In the genomic region with DNA sequence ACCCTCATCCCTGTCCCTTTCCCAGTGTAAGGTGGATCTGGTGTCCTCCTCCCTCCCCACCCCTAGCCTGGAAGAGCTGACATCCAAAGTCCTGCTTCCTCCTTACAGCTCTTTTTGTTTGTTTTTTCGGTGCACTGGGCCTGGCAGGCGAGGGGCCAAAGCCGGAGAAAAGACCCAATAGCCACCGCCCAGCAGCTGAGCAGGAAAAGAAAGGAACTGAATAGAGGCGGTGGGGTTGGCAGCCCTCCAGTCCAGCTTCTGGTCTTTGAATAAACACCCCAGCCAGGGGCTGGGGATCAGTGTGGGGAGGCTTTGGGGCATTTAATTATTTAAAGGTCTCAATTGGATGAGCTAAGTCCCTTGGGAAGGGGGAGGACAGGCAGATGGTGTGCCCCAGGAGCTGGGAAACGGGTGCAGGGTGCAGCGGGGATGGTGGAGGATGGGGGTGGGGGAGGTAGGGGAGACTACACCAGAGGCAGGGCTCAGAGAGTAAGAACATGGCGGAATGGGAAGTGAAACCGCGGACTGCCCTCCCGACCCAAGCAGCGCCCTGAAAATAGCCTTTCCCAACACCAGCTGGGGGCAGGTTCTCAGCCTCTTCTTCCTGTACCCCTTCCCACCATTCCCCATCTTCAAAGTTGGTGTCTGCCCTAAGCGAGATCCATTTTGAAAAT, we compare ENCODE assay signal across 1 cellular context.
TF ChIP-seq lines count a peak whose summit lies in the region.

No MANE protein-coding gene starts in this region.

TF ChIP-seq in GM12878, 131 proteins besides CTCF, POLR2A, EP300 and RAD21 (continued from another document and continues in another):
- TF ChIP-seq, protein P1, sequence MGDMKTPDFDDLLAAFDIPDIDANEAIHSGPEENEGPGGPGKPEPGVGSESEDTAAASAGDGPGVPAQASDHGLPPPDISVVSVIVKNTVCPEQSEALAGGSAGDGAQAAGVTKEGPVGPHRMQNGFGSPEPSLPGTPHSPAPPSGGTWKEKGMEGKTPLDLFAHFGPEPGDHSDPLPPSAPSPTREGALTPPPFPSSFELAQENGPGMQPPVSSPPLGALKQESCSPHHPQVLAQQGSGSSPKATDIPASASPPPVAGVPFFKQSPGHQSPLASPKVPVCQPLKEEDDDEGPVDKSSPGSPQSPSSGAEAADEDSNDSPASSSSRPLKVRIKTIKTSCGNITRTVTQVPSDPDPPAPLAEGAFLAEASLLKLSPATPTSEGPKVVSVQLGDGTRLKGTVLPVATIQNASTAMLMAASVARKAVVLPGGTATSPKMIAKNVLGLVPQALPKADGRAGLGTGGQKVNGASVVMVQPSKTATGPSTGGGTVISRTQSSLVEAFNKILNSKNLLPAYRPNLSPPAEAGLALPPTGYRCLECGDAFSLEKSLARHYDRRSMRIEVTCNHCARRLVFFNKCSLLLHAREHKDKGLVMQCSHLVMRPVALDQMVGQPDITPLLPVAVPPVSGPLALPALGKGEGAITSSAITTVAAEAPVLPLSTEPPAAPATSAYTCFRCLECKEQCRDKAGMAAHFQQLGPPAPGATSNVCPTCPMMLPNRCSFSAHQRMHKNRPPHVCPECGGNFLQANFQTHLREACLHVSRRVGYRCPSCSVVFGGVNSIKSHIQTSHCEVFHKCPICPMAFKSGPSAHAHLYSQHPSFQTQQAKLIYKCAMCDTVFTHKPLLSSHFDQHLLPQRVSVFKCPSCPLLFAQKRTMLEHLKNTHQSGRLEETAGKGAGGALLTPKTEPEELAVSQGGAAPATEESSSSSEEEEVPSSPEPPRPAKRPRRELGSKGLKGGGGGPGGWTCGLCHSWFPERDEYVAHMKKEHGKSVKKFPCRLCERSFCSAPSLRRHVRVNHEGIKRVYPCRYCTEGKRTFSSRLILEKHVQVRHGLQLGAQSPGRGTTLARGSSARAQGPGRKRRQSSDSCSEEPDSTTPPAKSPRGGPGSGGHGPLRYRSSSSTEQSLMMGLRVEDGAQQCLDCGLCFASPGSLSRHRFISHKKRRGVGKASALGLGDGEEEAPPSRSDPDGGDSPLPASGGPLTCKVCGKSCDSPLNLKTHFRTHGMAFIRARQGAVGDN (IDR thresholded peaks at IDR 0.05) = peak; percentile 72
- TF ChIP-seq, protein P2, sequence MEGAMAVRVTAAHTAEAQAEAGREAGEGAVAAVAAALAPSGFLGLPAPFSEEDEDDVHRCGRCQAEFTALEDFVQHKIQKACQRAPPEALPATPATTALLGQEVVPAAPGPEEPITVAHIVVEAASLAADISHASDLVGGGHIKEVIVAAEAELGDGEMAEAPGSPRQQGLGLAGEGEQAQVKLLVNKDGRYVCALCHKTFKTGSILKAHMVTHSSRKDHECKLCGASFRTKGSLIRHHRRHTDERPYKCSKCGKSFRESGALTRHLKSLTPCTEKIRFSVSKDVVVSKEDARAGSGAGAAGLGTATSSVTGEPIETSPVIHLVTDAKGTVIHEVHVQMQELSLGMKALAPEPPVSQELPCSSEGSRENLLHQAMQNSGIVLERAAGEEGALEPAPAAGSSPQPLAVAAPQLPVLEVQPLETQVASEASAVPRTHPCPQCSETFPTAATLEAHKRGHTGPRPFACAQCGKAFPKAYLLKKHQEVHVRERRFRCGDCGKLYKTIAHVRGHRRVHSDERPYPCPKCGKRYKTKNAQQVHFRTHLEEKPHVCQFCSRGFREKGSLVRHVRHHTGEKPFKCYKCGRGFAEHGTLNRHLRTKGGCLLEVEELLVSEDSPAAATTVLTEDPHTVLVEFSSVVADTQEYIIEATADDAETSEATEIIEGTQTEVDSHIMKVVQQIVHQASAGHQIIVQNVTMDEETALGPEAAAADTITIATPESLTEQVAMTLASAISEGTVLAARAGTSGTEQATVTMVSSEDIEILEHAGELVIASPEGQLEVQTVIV (IDR thresholded peaks at IDR 0.05; ENCODE audit: borderline replicate concordance, partially characterized antibody) = no peak
- TF ChIP-seq KLF5 (IDR thresholded peaks at IDR 0.05; ENCODE audit: partially characterized antibody) (no peak), IKZF2 (IDR thresholded peaks at IDR 0.05) (peak; percentile 90 to 92), JUND (IDR thresholded peaks at IDR 0.05; ENCODE audit: low read depth, low read length) (no peak), IRF4 (IDR thresholded peaks at IDR 0.05; ENCODE audit: low read depth, low read length) (peak; percentile 93), STAT3 (IDR thresholded peaks at IDR 0.05; ENCODE audit: low read depth, low read length) (0 out of 2 replicates have a peak, but pooled peaks have one; percentile 14), SRF (IDR thresholded peaks at IDR 0.05; ENCODE audit: low read depth in 2 of 2, low read length in 2 of 2) (no peak), ATF7 (IDR thresholded peaks at IDR 0.05; ENCODE audit: low read depth) (0 out of 2 replicates have a peak, but pooled peaks have one; percentile 11), SPI1 (IDR thresholded peaks at IDR 0.05; ENCODE audit: borderline replicate concordance, insufficient read depth, low read depth, low read length) (peak; percentile 97), POU2F2 (IDR thresholded peaks at IDR 0.05; ENCODE audit: borderline replicate concordance, low read depth, low read length) (peak; percentile 33; the same call in 1 of the 3 replicates), CHD1 (IDR thresholded peaks at IDR 0.05; ENCODE audit: low read depth, low read length) (0 out of 2 replicates have a peak, but pooled peaks have one; percentile 29), POLR2AphosphoS2 (IDR thresholded peaks at IDR 0.05; ENCODE audit: low read depth, low read length) (no peak), NFXL1 (IDR thresholded peaks at IDR 0.05; ENCODE audit: borderline replicate concordance) (no peak), HCFC1 (IDR thresholded peaks at IDR 0.05; ENCODE audit: low read length) (peak; percentile 7; the same call in 1 of the 2 replicates), MYC (IDR thresholded peaks at IDR 0.05; ENCODE audit: insufficient read depth, insufficient read length, insufficient replicate concordance, low read length, severe bottlenecking) (no peak), PML (IDR thresholded peaks at IDR 0.05; ENCODE audit: low read length) (no peak), EZH2 (IDR thresholded peaks at IDR 0.05; ENCODE audit: borderline replicate concordance, control insufficient read depth, low read depth, low read length) (no peak), RUNX3 (IDR thresholded peaks at IDR 0.05; ENCODE audit: low read length) (no peak), HDGF (IDR thresholded peaks at IDR 0.05) (no peak; the same call in 1 of the 2 replicates), ZNF274 (IDR thresholded peaks at IDR 0.05; ENCODE audit: insufficient read depth, insufficient read length) (no peak), SP1 (IDR thresholded peaks at IDR 0.05; ENCODE audit: low read depth, low read length) (peak; percentile 70), TBL1XR1 (IDR thresholded peaks at IDR 0.05; ENCODE audit: low read depth, low read length) (peak; percentile 59; the same call in 1 of the 2 replicates), NR2C1 (IDR thresholded peaks at IDR 0.05) (no peak), SREBF1 (IDR thresholded peaks at IDR 0.05; ENCODE audit: low read length) (no peak), PAX5 (IDR thresholded peaks at IDR 0.05; ENCODE audit: borderline replicate concordance, low read depth, low read length) (peak; percentile 72; the same call in 1 of the 2 replicates), RFX5 (IDR thresholded peaks at IDR 0.05; ENCODE audit: low read depth, low read length) (no peak), SMAD5 (IDR thresholded peaks at IDR 0.05; ENCODE audit: low read depth) (no peak), RAD51 (IDR thresholded peaks at IDR 0.05) (no peak), ZNF207 (IDR thresholded peaks at IDR 0.05; ENCODE audit: borderline replicate concordance) (no peak), ZNF384 (IDR thresholded peaks at IDR 0.05; ENCODE audit: borderline replicate concordance, low read depth, low read length) (no peak), SUZ12 (IDR thresholded peaks at IDR 0.05; ENCODE audit: unreplicated experiment) (no peak), NFIC (IDR thresholded peaks at IDR 0.05; ENCODE audit: low read depth, low read length) (no peak), IKZF1 (conservative IDR thresholded peaks at IDR 0.05) (peak; percentile 94), SMC3 (IDR thresholded peaks at IDR 0.05; ENCODE audit: borderline replicate concordance, low read length) (0 out of 2 replicates have a peak, but pooled peaks have one; percentile 0), YY1 (IDR thresholded peaks at IDR 0.05; ENCODE audit: low read depth, low read length) (peak; percentile 93), SREBF2 (IDR thresholded peaks at IDR 0.05; ENCODE audit: low read length) (no peak), FOXM1 (IDR thresholded peaks at IDR 0.05; ENCODE audit: low read depth, low read length) (no peak)
- TF ChIP-seq, protein P3, sequence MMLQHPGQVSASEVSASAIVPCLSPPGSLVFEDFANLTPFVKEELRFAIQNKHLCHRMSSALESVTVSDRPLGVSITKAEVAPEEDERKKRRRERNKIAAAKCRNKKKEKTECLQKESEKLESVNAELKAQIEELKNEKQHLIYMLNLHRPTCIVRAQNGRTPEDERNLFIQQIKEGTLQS (IDR thresholded peaks at IDR 0.05; ENCODE audit: borderline replicate concordance, extremely low read depth, low read depth, low read length) = no peak
- TF ChIP-seq, protein P4, sequence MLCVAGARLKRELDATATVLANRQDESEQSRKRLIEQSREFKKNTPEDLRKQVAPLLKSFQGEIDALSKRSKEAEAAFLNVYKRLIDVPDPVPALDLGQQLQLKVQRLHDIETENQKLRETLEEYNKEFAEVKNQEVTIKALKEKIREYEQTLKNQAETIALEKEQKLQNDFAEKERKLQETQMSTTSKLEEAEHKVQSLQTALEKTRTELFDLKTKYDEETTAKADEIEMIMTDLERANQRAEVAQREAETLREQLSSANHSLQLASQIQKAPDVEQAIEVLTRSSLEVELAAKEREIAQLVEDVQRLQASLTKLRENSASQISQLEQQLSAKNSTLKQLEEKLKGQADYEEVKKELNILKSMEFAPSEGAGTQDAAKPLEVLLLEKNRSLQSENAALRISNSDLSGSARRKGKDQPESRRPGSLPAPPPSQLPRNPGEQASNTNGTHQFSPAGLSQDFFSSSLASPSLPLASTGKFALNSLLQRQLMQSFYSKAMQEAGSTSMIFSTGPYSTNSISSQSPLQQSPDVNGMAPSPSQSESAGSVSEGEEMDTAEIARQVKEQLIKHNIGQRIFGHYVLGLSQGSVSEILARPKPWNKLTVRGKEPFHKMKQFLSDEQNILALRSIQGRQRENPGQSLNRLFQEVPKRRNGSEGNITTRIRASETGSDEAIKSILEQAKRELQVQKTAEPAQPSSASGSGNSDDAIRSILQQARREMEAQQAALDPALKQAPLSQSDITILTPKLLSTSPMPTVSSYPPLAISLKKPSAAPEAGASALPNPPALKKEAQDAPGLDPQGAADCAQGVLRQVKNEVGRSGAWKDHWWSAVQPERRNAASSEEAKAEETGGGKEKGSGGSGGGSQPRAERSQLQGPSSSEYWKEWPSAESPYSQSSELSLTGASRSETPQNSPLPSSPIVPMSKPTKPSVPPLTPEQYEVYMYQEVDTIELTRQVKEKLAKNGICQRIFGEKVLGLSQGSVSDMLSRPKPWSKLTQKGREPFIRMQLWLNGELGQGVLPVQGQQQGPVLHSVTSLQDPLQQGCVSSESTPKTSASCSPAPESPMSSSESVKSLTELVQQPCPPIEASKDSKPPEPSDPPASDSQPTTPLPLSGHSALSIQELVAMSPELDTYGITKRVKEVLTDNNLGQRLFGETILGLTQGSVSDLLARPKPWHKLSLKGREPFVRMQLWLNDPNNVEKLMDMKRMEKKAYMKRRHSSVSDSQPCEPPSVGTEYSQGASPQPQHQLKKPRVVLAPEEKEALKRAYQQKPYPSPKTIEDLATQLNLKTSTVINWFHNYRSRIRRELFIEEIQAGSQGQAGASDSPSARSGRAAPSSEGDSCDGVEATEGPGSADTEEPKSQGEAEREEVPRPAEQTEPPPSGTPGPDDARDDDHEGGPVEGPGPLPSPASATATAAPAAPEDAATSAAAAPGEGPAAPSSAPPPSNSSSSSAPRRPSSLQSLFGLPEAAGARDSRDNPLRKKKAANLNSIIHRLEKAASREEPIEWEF (IDR thresholded peaks at IDR 0.05; ENCODE audit: insufficient replicate concordance, low read depth, low read length) = peak; percentile 77
- TF ChIP-seq, protein P5, sequence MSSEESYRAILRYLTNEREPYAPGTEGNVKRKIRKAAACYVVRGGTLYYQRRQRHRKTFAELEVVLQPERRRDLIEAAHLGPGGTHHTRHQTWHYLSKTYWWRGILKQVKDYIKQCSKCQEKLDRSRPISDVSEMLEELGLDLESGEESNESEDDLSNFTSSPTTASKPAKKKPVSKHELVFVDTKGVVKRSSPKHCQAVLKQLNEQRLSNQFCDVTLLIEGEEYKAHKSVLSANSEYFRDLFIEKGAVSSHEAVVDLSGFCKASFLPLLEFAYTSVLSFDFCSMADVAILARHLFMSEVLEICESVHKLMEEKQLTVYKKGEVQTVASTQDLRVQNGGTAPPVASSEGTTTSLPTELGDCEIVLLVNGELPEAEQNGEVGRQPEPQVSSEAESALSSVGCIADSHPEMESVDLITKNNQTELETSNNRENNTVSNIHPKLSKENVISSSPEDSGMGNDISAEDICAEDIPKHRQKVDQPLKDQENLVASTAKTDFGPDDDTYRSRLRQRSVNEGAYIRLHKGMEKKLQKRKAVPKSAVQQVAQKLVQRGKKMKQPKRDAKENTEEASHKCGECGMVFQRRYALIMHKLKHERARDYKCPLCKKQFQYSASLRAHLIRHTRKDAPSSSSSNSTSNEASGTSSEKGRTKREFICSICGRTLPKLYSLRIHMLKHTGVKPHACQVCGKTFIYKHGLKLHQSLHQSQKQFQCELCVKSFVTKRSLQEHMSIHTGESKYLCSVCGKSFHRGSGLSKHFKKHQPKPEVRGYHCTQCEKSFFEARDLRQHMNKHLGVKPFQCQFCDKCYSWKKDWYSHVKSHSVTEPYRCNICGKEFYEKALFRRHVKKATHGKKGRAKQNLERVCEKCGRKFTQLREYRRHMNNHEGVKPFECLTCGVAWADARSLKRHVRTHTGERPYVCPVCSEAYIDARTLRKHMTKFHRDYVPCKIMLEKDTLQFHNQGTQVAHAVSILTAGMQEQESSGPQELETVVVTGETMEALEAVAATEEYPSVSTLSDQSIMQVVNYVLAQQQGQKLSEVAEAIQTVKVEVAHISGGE (CRISPR knock-in tag; IDR thresholded peaks at IDR 0.05) = no peak
- TF ChIP-seq, protein P6, sequence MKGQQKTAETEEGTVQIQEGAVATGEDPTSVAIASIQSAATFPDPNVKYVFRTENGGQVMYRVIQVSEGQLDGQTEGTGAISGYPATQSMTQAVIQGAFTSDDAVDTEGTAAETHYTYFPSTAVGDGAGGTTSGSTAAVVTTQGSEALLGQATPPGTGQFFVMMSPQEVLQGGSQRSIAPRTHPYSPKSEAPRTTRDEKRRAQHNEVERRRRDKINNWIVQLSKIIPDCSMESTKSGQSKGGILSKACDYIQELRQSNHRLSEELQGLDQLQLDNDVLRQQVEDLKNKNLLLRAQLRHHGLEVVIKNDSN (IDR thresholded peaks at IDR 0.05; ENCODE audit: borderline replicate concordance, extremely low read length, insufficient read depth, low read depth, low read length) = no peak
- TF ChIP-seq, protein P7, sequence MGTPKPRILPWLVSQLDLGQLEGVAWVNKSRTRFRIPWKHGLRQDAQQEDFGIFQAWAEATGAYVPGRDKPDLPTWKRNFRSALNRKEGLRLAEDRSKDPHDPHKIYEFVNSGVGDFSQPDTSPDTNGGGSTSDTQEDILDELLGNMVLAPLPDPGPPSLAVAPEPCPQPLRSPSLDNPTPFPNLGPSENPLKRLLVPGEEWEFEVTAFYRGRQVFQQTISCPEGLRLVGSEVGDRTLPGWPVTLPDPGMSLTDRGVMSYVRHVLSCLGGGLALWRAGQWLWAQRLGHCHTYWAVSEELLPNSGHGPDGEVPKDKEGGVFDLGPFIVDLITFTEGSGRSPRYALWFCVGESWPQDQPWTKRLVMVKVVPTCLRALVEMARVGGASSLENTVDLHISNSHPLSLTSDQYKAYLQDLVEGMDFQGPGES (IDR thresholded peaks at IDR 0.05) = no peak
